In the genomic region with DNA sequence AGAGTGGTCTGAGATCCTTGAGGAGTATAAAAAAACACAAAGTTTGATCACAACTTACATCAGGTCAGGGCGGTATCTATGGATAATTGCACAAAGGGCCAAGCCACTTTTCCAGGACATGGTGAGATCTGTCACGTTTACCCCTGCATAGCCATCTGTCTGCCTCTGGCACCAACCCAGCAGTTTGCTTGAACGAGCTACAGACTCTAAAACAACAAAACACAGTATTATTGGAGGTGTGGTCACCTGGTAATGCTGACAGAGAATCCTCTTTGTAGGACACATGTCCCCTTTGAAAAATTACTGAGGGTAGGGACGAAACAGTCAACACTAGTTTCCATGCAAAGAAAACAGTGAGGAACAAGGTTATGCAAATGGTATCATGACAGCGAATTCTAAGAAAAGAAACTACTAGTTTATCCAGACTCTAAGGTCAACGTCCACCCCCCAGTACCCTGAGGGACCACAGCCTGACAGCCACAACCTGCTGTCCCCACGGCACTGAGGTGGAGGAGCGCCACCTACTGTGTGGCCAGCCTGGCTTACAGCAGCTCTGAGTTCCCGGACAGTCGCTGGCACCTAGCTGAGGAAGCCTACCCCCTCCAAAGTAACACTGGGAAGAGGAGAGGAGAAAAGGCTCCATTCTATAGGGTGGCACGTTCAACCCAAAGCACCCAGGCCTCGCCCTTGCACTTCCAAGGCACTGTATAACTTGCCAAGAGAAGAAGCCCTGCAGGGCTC, we compare ENCODE assay signal across 9 cellular contexts.
DNase-seq lines count a peak whose midpoint lies in the region; ATAC-seq and TF ChIP-seq lines count a peak whose summit lies in the region.
"Had no signal": no experiment of that assay in that cellular context is flagged by ENCODE, and none has a peak within 500 bp of the region (broad histone marks: within the 10 kb centered on the region; RNA-seq: fewer than 3 reads in every experiment).

No MANE protein-coding gene starts in this region.

- H3K4me1 Mint-ChIP-seq in stimulated activated naive B cell treated with anti-CD40 and anti-IgM and Interleukin-4, amounts not matched to agents 10 μg/mL and 1 μg/mL and 100 μg/mL, for 72 hours, result peaks cover 9 to 34% of the 10 kb centered on the region in 2 donors

- H3K36me3 Mint-ChIP-seq in stimulated activated naive B cell treated with anti-CD40 and anti-IgM and Interleukin-4, amounts not matched to agents 10 μg/mL and 1 μg/mL and 100 μg/mL, for 72 hours, result peaks cover 53 to 73% of the 10 kb centered on the region in 2 donors

- H3K4me3 Mint-ChIP-seq in stimulated activated naive B cell treated with anti-CD40 and anti-IgM and Interleukin-4, amounts not matched to agents 10 μg/mL and 1 μg/mL and 100 μg/mL, for 72 hours, result no peak overlapping the region

- intact Hi-C loops in left cardiac atrium (cut with DNase I), result loop anchor here (2.0 to 5.0 kb wide), 4 partner anchors 61 to 186 kb away; a partner anchor contains a TSS

- no peaks in the 10 kb centered on the region for H3K9me3 Mint-ChIP-seq in stimulated activated naive B cell treated with anti-CD40 and anti-IgM and Interleukin-4, amounts not matched to agents 10 μg/mL and 1 μg/mL and 100 μg/mL, for 72 hours

- H3K27me3 Mint-ChIP-seq in stimulated activated naive B cell treated with anti-CD40 and anti-IgM and Interleukin-4, amounts not matched to agents 10 μg/mL and 1 μg/mL and 100 μg/mL, for 72 hours, result no peaks in the 10 kb centered on the region

- DNase-seq in DMS79 treated with DMSO at 0.1 percent for 48 hours (lab: John Stamatoyannopoulos, UW) (peak; percentile 6), DMS79 (lab: John Stamatoyannopoulos, UW) (no peak), left cardiac atrium (peak; percentile 62), NCI-H1436 treated with DMSO at 0.1 percent for 48 hours (lab: John Stamatoyannopoulos, UW) (no peak), ureter (ENCODE audit: low spot score) (no peak)
- no peak for DNase-seq in stimulated activated naive B cell treated with anti-CD40 and anti-IgM and Interleukin-4, amounts not matched to agents 10 μg/mL and 1 μg/mL and 100 μg/mL, for 72 hours
- DNase-seq: effector CD4-positive, alpha-beta T cell had no signal

- peak overlapping the region; percentile 44 for H3K27ac Mint-ChIP-seq in stimulated activated naive B cell treated with anti-CD40 and anti-IgM and Interleukin-4, amounts not matched to agents 10 μg/mL and 1 μg/mL and 100 μg/mL, for 72 hours

- ATAC-seq in SK-N-SH treated with all-trans-retinoic acid at 6 μM for 48 hours, result peak; percentile 48; the same call in 2 of the 3 replicates
- ATAC-seq in left cardiac atrium, result peak; percentile 71 to 85
- ATAC-seq in stimulated activated naive B cell treated with anti-CD40 and anti-IgM and Interleukin-4, amounts not matched to agents 10 μg/mL and 1 μg/mL and 100 μg/mL, for 72 hours (replicated peaks), result peak; percentile 59 to 68
- ATAC-seq in HG03432 (IDR thresholded peaks at IDR 0.05; ENCODE audit: unreplicated experiment), result no peak

TF ChIP-seq in SK-N-SH treated with all-trans-retinoic acid at 6 μM for 48 hours, 23 proteins besides CTCF, POLR2A, EP300 and RAD21:
- TF ChIP-seq, protein P1, sequence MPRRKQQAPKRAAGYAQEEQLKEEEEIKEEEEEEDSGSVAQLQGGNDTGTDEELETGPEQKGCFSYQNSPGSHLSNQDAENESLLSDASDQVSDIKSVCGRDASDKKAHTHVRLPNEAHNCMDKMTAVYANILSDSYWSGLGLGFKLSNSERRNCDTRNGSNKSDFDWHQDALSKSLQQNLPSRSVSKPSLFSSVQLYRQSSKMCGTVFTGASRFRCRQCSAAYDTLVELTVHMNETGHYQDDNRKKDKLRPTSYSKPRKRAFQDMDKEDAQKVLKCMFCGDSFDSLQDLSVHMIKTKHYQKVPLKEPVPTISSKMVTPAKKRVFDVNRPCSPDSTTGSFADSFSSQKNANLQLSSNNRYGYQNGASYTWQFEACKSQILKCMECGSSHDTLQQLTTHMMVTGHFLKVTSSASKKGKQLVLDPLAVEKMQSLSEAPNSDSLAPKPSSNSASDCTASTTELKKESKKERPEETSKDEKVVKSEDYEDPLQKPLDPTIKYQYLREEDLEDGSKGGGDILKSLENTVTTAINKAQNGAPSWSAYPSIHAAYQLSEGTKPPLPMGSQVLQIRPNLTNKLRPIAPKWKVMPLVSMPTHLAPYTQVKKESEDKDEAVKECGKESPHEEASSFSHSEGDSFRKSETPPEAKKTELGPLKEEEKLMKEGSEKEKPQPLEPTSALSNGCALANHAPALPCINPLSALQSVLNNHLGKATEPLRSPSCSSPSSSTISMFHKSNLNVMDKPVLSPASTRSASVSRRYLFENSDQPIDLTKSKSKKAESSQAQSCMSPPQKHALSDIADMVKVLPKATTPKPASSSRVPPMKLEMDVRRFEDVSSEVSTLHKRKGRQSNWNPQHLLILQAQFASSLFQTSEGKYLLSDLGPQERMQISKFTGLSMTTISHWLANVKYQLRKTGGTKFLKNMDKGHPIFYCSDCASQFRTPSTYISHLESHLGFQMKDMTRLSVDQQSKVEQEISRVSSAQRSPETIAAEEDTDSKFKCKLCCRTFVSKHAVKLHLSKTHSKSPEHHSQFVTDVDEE (CRISPR knock-in tag; IDR thresholded peaks at IDR 0.05), result no peak
- TF ChIP-seq ZNF8 (CRISPR knock-in tag; IDR thresholded peaks at IDR 0.05), result no peak
- no peak for TF ChIP-seq ISL1 (CRISPR knock-in tag; IDR thresholded peaks at IDR 0.05)
- TF ChIP-seq TCF4 (CRISPR knock-in tag; IDR thresholded peaks at IDR 0.05; ENCODE audit: borderline replicate concordance), result no peak
- TF ChIP-seq ZFP3 (CRISPR knock-in tag; IDR thresholded peaks at IDR 0.05), result no peak
- TF ChIP-seq ZFP30 (CRISPR knock-in tag; IDR thresholded peaks at IDR 0.05), result no peak
- no peak for TF ChIP-seq PPARA (CRISPR knock-in tag; IDR thresholded peaks at IDR 0.05; ENCODE audit: borderline replicate concordance)
- no peak for TF ChIP-seq ZNF70 (CRISPR knock-in tag; IDR thresholded peaks at IDR 0.05)
- TF ChIP-seq ZNF565 (CRISPR knock-in tag; conservative IDR thresholded peaks at IDR 0.05; ENCODE audit: low read depth), result no peak
- no peak for TF ChIP-seq BACH2 (CRISPR knock-in tag; IDR thresholded peaks at IDR 0.05; ENCODE audit: borderline replicate concordance)
- TF ChIP-seq, protein P2, sequence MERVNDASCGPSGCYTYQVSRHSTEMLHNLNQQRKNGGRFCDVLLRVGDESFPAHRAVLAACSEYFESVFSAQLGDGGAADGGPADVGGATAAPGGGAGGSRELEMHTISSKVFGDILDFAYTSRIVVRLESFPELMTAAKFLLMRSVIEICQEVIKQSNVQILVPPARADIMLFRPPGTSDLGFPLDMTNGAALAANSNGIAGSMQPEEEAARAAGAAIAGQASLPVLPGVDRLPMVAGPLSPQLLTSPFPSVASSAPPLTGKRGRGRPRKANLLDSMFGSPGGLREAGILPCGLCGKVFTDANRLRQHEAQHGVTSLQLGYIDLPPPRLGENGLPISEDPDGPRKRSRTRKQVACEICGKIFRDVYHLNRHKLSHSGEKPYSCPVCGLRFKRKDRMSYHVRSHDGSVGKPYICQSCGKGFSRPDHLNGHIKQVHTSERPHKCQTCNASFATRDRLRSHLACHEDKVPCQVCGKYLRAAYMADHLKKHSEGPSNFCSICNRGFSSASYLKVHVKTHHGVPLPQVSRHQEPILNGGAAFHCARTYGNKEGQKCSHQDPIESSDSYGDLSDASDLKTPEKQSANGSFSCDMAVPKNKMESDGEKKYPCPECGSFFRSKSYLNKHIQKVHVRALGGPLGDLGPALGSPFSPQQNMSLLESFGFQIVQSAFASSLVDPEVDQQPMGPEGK (CRISPR knock-in tag; IDR thresholded peaks at IDR 0.05; ENCODE audit: borderline replicate concordance), result no peak
- TF ChIP-seq TOX (CRISPR knock-in tag; IDR thresholded peaks at IDR 0.05; ENCODE audit: borderline replicate concordance), result no peak
- TF ChIP-seq, protein P3, sequence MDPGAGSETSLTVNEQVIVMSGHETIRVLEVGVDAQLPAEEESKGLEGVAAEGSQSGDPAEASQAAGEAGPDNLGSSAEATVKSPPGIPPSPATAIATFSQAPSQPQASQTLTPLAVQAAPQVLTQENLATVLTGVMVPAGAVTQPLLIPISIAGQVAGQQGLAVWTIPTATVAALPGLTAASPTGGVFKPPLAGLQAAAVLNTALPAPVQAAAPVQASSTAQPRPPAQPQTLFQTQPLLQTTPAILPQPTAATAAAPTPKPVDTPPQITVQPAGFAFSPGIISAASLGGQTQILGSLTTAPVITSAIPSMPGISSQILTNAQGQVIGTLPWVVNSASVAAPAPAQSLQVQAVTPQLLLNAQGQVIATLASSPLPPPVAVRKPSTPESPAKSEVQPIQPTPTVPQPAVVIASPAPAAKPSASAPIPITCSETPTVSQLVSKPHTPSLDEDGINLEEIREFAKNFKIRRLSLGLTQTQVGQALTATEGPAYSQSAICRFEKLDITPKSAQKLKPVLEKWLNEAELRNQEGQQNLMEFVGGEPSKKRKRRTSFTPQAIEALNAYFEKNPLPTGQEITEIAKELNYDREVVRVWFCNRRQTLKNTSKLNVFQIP (CRISPR knock-in tag; IDR thresholded peaks at IDR 0.05; ENCODE audit: borderline replicate concordance, low read depth), result no peak
- no peak for TF ChIP-seq SNAI2 (CRISPR knock-in tag; IDR thresholded peaks at IDR 0.05)
- TF ChIP-seq GLIS3 (CRISPR knock-in tag; IDR thresholded peaks at IDR 0.05), result no peak

Comparison
In these comparisons a context has a peak if more than half of its experiments do, and no peak if none do; other contexts are left out.
1. DNase-seq: peak in DMS79 treated with DMSO at 0.1 percent for 48 hours (single experiment) and left cardiac atrium (single experiment); none in DMS79 (single experiment), stimulated activated naive B cell treated with anti-CD40 and anti-IgM and Interleukin-4, amounts not matched to agents 10 μg/mL and 1 μg/mL and 100 μg/mL, for 72 hours (single experiment), NCI-H1436 treated with DMSO at 0.1 percent for 48 hours (single experiment) and ureter (single experiment).